Comparison of ENCODE assay signal across 9 cellular contexts in the genomic region with DNA sequence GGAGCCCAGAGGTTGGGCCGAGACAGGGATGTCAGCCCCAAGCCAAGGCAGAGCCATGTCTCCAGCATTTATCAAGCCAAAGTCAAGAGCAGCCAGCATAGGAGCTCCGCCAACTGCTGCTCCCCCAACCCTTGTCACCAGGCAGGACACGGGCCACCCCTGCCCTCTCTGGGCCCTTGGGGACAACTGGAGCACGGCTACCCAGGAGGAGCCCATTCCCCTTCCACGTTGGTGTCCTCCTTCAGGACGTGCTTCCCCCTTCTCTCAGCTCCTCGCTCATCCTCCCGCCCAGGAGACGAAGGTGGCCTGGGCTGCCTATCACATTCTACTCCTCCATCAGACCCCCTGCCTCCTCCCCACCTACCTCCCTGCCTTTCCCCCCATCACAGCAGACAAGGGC. TPM values are rescaled to one million over a fixed set of nuclear protein-coding genes. Genes with fewer than 3 reads are reported as not detected.
"Had no signal": no experiment of that assay in that cellular context is flagged by ENCODE, and none has a peak within 500 bp of the region (broad histone marks: within the 10 kb centered on the region; RNA-seq: fewer than 3 reads in every experiment).

No MANE protein-coding gene starts in this region.

- H3K9me3 ChIP-seq: Peyer's patch had no signal

- H3K9me3 Mint-ChIP-seq: activated naive CD4-positive, alpha-beta T cell treated with anti-CD3 and anti-CD28 coated beads, Interleukin-2, amount 50 U/mL, for 72 hours; WTC11 had no signal

- H3K27ac ChIP-seq: brain microvascular endothelial cell, cardiac muscle cell, Peyer's patch had no signal

- DNase-seq: NCI-H1436 treated with DMSO at 0.1 percent for 48 hours, SHP77 treated with DMSO at 0.1 percent for 48 hours had no signal

- H3K36me3 Mint-ChIP-seq: activated naive CD4-positive, alpha-beta T cell treated with anti-CD3 and anti-CD28 coated beads, Interleukin-2, amount 50 U/mL, for 72 hours; WTC11 had no signal

- H3K4me3 ChIP-seq: cardiac muscle cell, Peyer's patch had no signal

- H3K4me3 Mint-ChIP-seq: activated CD8-positive, alpha-beta T cell treated with anti-CD3 and anti-CD28 coated beads, Interleukin-2, amount 10 ng/mL, durations not matched to agents 7 days and 5 days; T-helper 17 cell; WTC11 had no signal

- H3K36me3 ChIP-seq: brain microvascular endothelial cell, cardiac muscle cell, Peyer's patch had no signal

- H3K27ac Mint-ChIP-seq: activated CD8-positive, alpha-beta T cell treated with anti-CD3 and anti-CD28 coated beads, Interleukin-2, amount 10 ng/mL, durations not matched to agents 7 days and 5 days; activated naive CD4-positive, alpha-beta T cell treated with anti-CD3 and anti-CD28 coated beads, Interleukin-2, amount 50 U/mL, for 72 hours; T-helper 17 cell; WTC11 had no signal

- H3K27me3 ChIP-seq: brain microvascular endothelial cell, cardiac muscle cell, Peyer's patch had no signal

RNA-seq across cellular contexts. Expression of a gene that starts 39.3 kb away (rescaled TPM):
- total RNA-seq: activated CD8-positive, alpha-beta T cell treated with anti-CD3 and anti-CD28 coated beads, Interleukin-2, amount 10 ng/mL, durations not matched to agents 7 days and 5 days; T-helper 17 cell had no signal

RNA-seq across cellular contexts. Expression of a gene that starts 47.0 kb away (rescaled TPM):
- total RNA-seq: activated CD8-positive, alpha-beta T cell treated with anti-CD3 and anti-CD28 coated beads, Interleukin-2, amount 10 ng/mL, durations not matched to agents 7 days and 5 days; activated naive CD4-positive, alpha-beta T cell treated with anti-CD3 and anti-CD28 coated beads, Interleukin-2, amount 50 U/mL, for 72 hours; cardiac muscle cell; Peyer's patch; T-helper 17 cell had no signal
